14 cellular contexts compared by ENCODE assay signal in genomic region chr16:87957296-87958069, GRCh38. TPM values are rescaled to one million over a fixed set of nuclear protein-coding genes. Genes with fewer than 3 reads are reported as not detected.
A peak's percentile ranks its signal among the peaks of the same experiment; 100 is the strongest.
DNase-seq lines count a peak whose midpoint lies in the region; ATAC-seq and TF ChIP-seq lines count a peak whose summit lies in the region.
"Had no signal": no experiment of that assay in that cellular context is flagged by ENCODE, and none has a peak within 500 bp of the region (broad histone marks: within the 10 kb centered on the region; RNA-seq: fewer than 3 reads in every experiment).

No MANE protein-coding gene starts in this region.

- H3K9me3 Mint-ChIP-seq in GM23338 (no peaks in the 10 kb centered on the region), progenitor cell of endocrine pancreas (ENCODE audit: low read depth) (no peaks in the 10 kb centered on the region)
- H3K9me3 Mint-ChIP-seq in activated naive CD8-positive, alpha-beta T cell (ENCODE audit: low read depth) = no peaks in the 10 kb centered on the region
- H3K9me3 Mint-ChIP-seq in naive thymus-derived CD4-positive, alpha-beta T cell = no peaks in the 10 kb centered on the region

- DNase-seq in GM23338 (ENCODE audit: low spot score) (no peak), progenitor cell of endocrine pancreas (ENCODE audit: low spot score, unreplicated experiment) (no peak), GOT3 (lab: John Stamatoyannopoulos, UW) (no peak), erythroblast (lab: John Stamatoyannopoulos, UW) (no peak)
- no peak for DNase-seq in naive thymus-derived CD4-positive, alpha-beta T cell
- DNase-seq: heart left ventricle, left lung, NCI-H1436 treated with DMSO at 0.1 percent for 48 hours, NCI-H748 treated with DMSO at 0.1 percent for 48 hours had no signal

- H3K27ac Mint-ChIP-seq in GM23338 = peak overlapping the region; percentile 95
- H3K27ac Mint-ChIP-seq in activated naive CD8-positive, alpha-beta T cell = peak overlapping the region; percentile 97
- H3K27ac Mint-ChIP-seq in naive thymus-derived CD4-positive, alpha-beta T cell = peak overlapping the region; percentile 93 to 97 (median 96)
- H3K27ac Mint-ChIP-seq in progenitor cell of endocrine pancreas = no peak overlapping the region

- peak overlapping the region; percentile 87 to 100 (median 96) for H3K4me2 ChIP-seq in BLaER1 treated with 17β-estradiol and CSF1 and Interleukin-3, amounts not matched to agents 10 nM and 100 nM
- no peak overlapping the region for H3K4me2 ChIP-seq in GM23338

- H3K27me3 Mint-ChIP-seq in GM23338 (ENCODE audit: insufficient read depth, low read depth, poor library complexity) = peaks cover 8% of the 10 kb centered on the region
- no peaks in the 10 kb centered on the region for H3K27me3 Mint-ChIP-seq in activated naive CD8-positive, alpha-beta T cell
- H3K27me3 Mint-ChIP-seq in naive thymus-derived CD4-positive, alpha-beta T cell = no peaks in the 10 kb centered on the region
- no peaks in the 10 kb centered on the region for H3K27me3 Mint-ChIP-seq in progenitor cell of endocrine pancreas

- H3K27ac ChIP-seq in BLaER1 treated with 17β-estradiol and CSF1 and Interleukin-3, amounts not matched to agents 10 nM and 100 nM = peak overlapping the region; percentile 62 to 100 (median 100); a peak in 21 of 22 replicates
- no peak overlapping the region for H3K27ac ChIP-seq in GM23338 (ENCODE audit: low read depth)
- H3K27ac ChIP-seq in naive thymus-derived CD4-positive, alpha-beta T cell (ENCODE audit: low read depth, low read length) = peak overlapping the region; percentile 77

- CTCF ChIA-PET in naive thymus-derived CD4-positive, alpha-beta T cell (lab: Charles Lee) = interaction anchor here (0.6 kb wide), 1 partner anchor 40 kb away, joined by 6 read pairs; no protein-coding TSS in a partner anchor

- H3K27me3 ChIP-seq in BLaER1 treated with 17β-estradiol and CSF1 and Interleukin-3, amounts not matched to agents 10 nM and 100 nM = no peaks in the 10 kb centered on the region
- H3K27me3 ChIP-seq in GM23338 (ENCODE audit: insufficient read depth) = no peaks in the 10 kb centered on the region
- no peaks in the 10 kb centered on the region for H3K27me3 ChIP-seq in naive thymus-derived CD4-positive, alpha-beta T cell (ENCODE audit: control insufficient read depth in 2 of 2, insufficient read depth in 2 of 2, low read length in 2 of 2)
- H3K27me3 ChIP-seq: heart left ventricle, left lung had no signal

- H2AFZ ChIP-seq in GM23338 = no peak overlapping the region

- ATAC-seq in GM23338 (no peak), GM21786 (IDR thresholded peaks at IDR 0.05; ENCODE audit: unreplicated experiment) (no peak)
- ATAC-seq in naive thymus-derived CD4-positive, alpha-beta T cell = no peak

- TF ChIP-seq CTCF in GM23338 (conservative IDR thresholded peaks at IDR 0.05; ENCODE audit: low read depth in 2 of 2) (no peak), progenitor cell of endocrine pancreas (IDR thresholded peaks at IDR 0.05; ENCODE audit: unreplicated experiment) (no peak)

- H3K4me3 Mint-ChIP-seq in GM23338 (no peak overlapping the region; the same call in 2 of the 3 replicates), progenitor cell of endocrine pancreas (ENCODE audit: low read depth) (no peak overlapping the region)
- H3K4me3 Mint-ChIP-seq in activated naive CD8-positive, alpha-beta T cell = peak overlapping the region; percentile 87
- peak overlapping the region; percentile 77 to 93 (median 86) for H3K4me3 Mint-ChIP-seq in naive thymus-derived CD4-positive, alpha-beta T cell

- H3K4me1 Mint-ChIP-seq in GM23338 (peaks cover 41% of the 10 kb centered on the region), progenitor cell of endocrine pancreas (ENCODE audit: low read depth) (peaks cover 29% of the 10 kb centered on the region)
- peaks cover 79% of the 10 kb centered on the region for H3K4me1 Mint-ChIP-seq in activated naive CD8-positive, alpha-beta T cell (ENCODE audit: low read depth)
- peaks cover 45 to 94% (median 79%) of the 10 kb centered on the region in 7 donors for H3K4me1 Mint-ChIP-seq in naive thymus-derived CD4-positive, alpha-beta T cell

- 0 out of 2 replicates have a peak, but pooled peaks cover 6% of the 10 kb centered on the region for H3F3A ChIP-seq in GM23338 (replicated peaks; ENCODE audit: low read depth)

- peaks cover 0 to 48% (median 30%) of the 10 kb centered on the region in 11 experiments; a peak in 14 of 22 replicates for H3K36me3 ChIP-seq in BLaER1 treated with 17β-estradiol and CSF1 and Interleukin-3, amounts not matched to agents 10 nM and 100 nM
- no peaks in the 10 kb centered on the region; the same call in 1 of the 2 replicates for H3K36me3 ChIP-seq in GM23338 (ENCODE audit: insufficient read depth)
- peaks cover 0 to 21% (median 0%) of the 10 kb centered on the region in 3 experiments for H3K36me3 ChIP-seq in naive thymus-derived CD4-positive, alpha-beta T cell (ENCODE audit: control insufficient read depth in 2 of 3, insufficient read depth in 3 of 3, low read length in 3 of 3)

- no peaks in the 10 kb centered on the region for H3K9me3 ChIP-seq in BLaER1 treated with 17β-estradiol and CSF1 and Interleukin-3, amounts not matched to agents 10 nM and 100 nM (replicated peaks in 1 of 11)
- H3K9me3 ChIP-seq in naive thymus-derived CD4-positive, alpha-beta T cell (ENCODE audit: control insufficient read depth in 2 of 3, low read length in 3 of 3) = no peaks in the 10 kb centered on the region
- H3K9me3 ChIP-seq: heart left ventricle, left lung had no signal

- intact Hi-C loops in naive thymus-derived CD4-positive, alpha-beta T cell (cut with micrococcal nuclease) = loop anchor here (10.0 kb wide), 3 partner anchors 577 to 747 kb away; partner anchors contain the start of genes C16orf95 (in 1 of the 2), CTU2 (in 1 of the 2) and RNF166 (in 1 of the 2)

- peaks cover 0 to 79% (median 0%) of the 10 kb centered on the region in 11 experiments; a peak in 7 of 22 replicates for H4K20me1 ChIP-seq in BLaER1 treated with 17β-estradiol and CSF1 and Interleukin-3, amounts not matched to agents 10 nM and 100 nM
- H4K20me1 ChIP-seq in GM23338 (replicated peaks; ENCODE audit: insufficient read depth) = peaks cover 32% of the 10 kb centered on the region

- H3K79me2 ChIP-seq in GM23338 (replicated peaks; ENCODE audit: insufficient read depth) = peaks cover 100% of the 10 kb centered on the region

- POLR2A ChIA-PET in naive thymus-derived CD4-positive, alpha-beta T cell (lab: Charles Lee) = no interaction called here

- H3K4me1 ChIP-seq in BLaER1 treated with 17β-estradiol and CSF1 and Interleukin-3, amounts not matched to agents 10 nM and 100 nM = peaks cover 81 to 91% (median 86%) of the 10 kb centered on the region in 10 experiments
- H3K4me1 ChIP-seq in GM23338 (ENCODE audit: insufficient read depth) = peaks cover 5% of the 10 kb centered on the region
- peaks cover 24 to 72% of the 10 kb centered on the region in 2 donors for H3K4me1 ChIP-seq in naive thymus-derived CD4-positive, alpha-beta T cell (ENCODE audit: control insufficient read depth in 2 of 2, insufficient read depth in 2 of 2, low read length in 2 of 2)

- H3K36me3 Mint-ChIP-seq in GM23338 (ENCODE audit: low read depth) (peaks cover 20% of the 10 kb centered on the region), progenitor cell of endocrine pancreas (ENCODE audit: insufficient read depth) (peaks cover 8% of the 10 kb centered on the region)
- peaks cover 10% of the 10 kb centered on the region for H3K36me3 Mint-ChIP-seq in activated naive CD8-positive, alpha-beta T cell
- H3K36me3 Mint-ChIP-seq in naive thymus-derived CD4-positive, alpha-beta T cell = peaks cover 0 to 25% (median 7%) of the 10 kb centered on the region in 5 donors

- H3K9ac ChIP-seq in BLaER1 treated with 17β-estradiol and CSF1 and Interleukin-3, amounts not matched to agents 10 nM and 100 nM = peak overlapping the region; percentile 74 to 100 (median 100); a peak in 21 of 22 replicates
- H3K9ac ChIP-seq: parathyroid adenoma had no signal

- TF ChIP-seq POLR2A in erythroblast (IDR thresholded peaks at IDR 0.05; ENCODE audit: low read length) = no peak

- H3K4me3 ChIP-seq in BLaER1 treated with 17β-estradiol and CSF1 and Interleukin-3, amounts not matched to agents 10 nM and 100 nM = peak overlapping the region in 7 of 10 experiments; percentile 42 to 63 (median 53); a peak in 13 of 20 replicates
- no peak overlapping the region for H3K4me3 ChIP-seq in GM23338
- H3K4me3 ChIP-seq in naive thymus-derived CD4-positive, alpha-beta T cell (ENCODE audit: low read length) = peak overlapping the region; percentile 50
- H3K4me3 ChIP-seq: left lung had no signal

- no peaks in the 10 kb centered on the region for H3K9me2 ChIP-seq in GM23338 (ENCODE audit: insufficient read depth)

RNA-seq across cellular contexts. Expression of gene BANP, which starts 6.2 kb away (rescaled TPM):
- total RNA-seq in GM23338 (2014; rRNA removed; shearing (Covaris generic)) = 30.0 and 48.0 TPM in 2 replicates
- polyA plus RNA-seq in GM23338 (2016; fragmentation: Nextera tagmentation; extraction: Ambion mirVana) = 22.3 and 22.6 TPM in 2 replicates
- 10 to 100 TPM; 43.6 to 81.2 (median 68.5) TPM for total RNA-seq in naive thymus-derived CD4-positive, alpha-beta T cell
- polyA plus RNA-seq in naive thymus-derived CD4-positive, alpha-beta T cell = 10 to 100 TPM; 17.2 to 28.9 TPM
- 41.5 and 53.9 TPM in 2 replicates for total RNA-seq in progenitor cell of endocrine pancreas

RNA-seq across cellular contexts. Expression of gene CA5A, which starts 21.2 kb away (rescaled TPM):
- not detected in 2 replicates for total RNA-seq in GM23338 (2014; rRNA removed; shearing (Covaris generic))
- not detected in 2 replicates for polyA plus RNA-seq in GM23338 (2016; fragmentation: Nextera tagmentation; extraction: Ambion mirVana)
- not detected for total RNA-seq in naive thymus-derived CD4-positive, alpha-beta T cell
- polyA plus RNA-seq in naive thymus-derived CD4-positive, alpha-beta T cell = not detected
- 0.36 TPM in 1 of 2 replicates, not detected in the other for total RNA-seq in progenitor cell of endocrine pancreas
- total RNA-seq: SK-MEL-5 had no signal

Comparison
In these comparisons a context has a peak if more than half of its experiments do, and no peak if none do; other contexts are left out.
1. H3K4me3 Mint-ChIP-seq: peak in activated naive CD8-positive, alpha-beta T cell (single experiment) and naive thymus-derived CD4-positive, alpha-beta T cell (10 of 10); none in GM23338 (single experiment) and progenitor cell of endocrine pancreas (single experiment).